1 cellular context compared by ENCODE assay signal in the genomic region with DNA sequence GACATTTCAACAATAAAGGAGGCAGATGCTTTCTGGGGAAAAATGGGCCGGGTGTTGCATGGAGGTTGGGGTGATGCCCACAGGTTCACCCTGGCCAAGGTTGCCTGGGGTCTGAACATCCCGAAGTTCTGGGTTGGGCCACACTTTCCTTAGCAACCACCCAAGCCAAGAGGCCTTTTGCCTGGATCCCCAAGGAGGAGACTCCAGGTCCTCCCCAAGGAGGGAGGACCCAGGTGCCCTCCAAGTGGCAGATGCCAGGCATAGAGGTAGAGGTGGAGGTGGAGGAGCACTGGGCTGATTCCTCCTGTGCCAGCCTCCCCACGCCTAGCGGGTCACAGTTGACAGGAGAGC.
TF ChIP-seq lines count a peak whose summit lies in the region.

No MANE protein-coding gene starts in this region.

TF ChIP-seq in GM12878, 131 proteins besides CTCF, POLR2A, EP300 and RAD21:
- TF ChIP-seq CBX5 (IDR thresholded peaks at IDR 0.05; ENCODE audit: low read depth): no peak
- TF ChIP-seq KAT2A (conservative IDR thresholded peaks at IDR 0.05; ENCODE audit: control insufficient read depth, low read depth, low read length): no peak
- TF ChIP-seq, protein P1, sequence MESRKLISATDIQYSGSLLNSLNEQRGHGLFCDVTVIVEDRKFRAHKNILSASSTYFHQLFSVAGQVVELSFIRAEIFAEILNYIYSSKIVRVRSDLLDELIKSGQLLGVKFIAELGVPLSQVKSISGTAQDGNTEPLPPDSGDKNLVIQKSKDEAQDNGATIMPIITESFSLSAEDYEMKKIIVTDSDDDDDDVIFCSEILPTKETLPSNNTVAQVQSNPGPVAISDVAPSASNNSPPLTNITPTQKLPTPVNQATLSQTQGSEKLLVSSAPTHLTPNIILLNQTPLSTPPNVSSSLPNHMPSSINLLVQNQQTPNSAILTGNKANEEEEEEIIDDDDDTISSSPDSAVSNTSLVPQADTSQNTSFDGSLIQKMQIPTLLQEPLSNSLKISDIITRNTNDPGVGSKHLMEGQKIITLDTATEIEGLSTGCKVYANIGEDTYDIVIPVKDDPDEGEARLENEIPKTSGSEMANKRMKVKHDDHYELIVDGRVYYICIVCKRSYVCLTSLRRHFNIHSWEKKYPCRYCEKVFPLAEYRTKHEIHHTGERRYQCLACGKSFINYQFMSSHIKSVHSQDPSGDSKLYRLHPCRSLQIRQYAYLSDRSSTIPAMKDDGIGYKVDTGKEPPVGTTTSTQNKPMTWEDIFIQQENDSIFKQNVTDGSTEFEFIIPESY (IDR thresholded peaks at IDR 0.05): no peak
- no peak for TF ChIP-seq TCF3 (IDR thresholded peaks at IDR 0.05; ENCODE audit: borderline replicate concordance, insufficient read depth, low read depth, low read length)
- no peak for TF ChIP-seq CBX3 (IDR thresholded peaks at IDR 0.05; ENCODE audit: borderline replicate concordance, low read depth)
- no peak for TF ChIP-seq POLR2AphosphoS5 (IDR thresholded peaks at IDR 0.05; ENCODE audit: low read length)
- TF ChIP-seq ATF7 (IDR thresholded peaks at IDR 0.05; ENCODE audit: low read depth): no peak
- no peak for TF ChIP-seq STAT1 (conservative IDR thresholded peaks at IDR 0.05)
- no peak for TF ChIP-seq ZSCAN29 (IDR thresholded peaks at IDR 0.05)
- no peak for TF ChIP-seq KLF5 (IDR thresholded peaks at IDR 0.05; ENCODE audit: partially characterized antibody)
- TF ChIP-seq SUPT20H (IDR thresholded peaks at IDR 0.05; ENCODE audit: borderline replicate concordance, control insufficient read depth, low read depth, low read length): no peak
- no peak for TF ChIP-seq SMAD1 (IDR thresholded peaks at IDR 0.05; ENCODE audit: low read depth, partially characterized antibody)
TF ChIP-seq in GM12878: peak in this region for 0.
